In genomic region chr4:174873931-174874330, GRCh38 we compare ENCODE assay signal across 9 cellular contexts. TPM values are rescaled to one million over a fixed set of nuclear protein-coding genes. Genes with fewer than 3 reads are reported as not detected.
DNase-seq lines count a peak whose midpoint lies in the region; ATAC-seq and TF ChIP-seq lines count a peak whose summit lies in the region.
"Had no signal": no experiment of that assay in that cellular context is flagged by ENCODE, and none has a peak within 500 bp of the region (broad histone marks: within the 10 kb centered on the region; RNA-seq: fewer than 3 reads in every experiment).

No MANE protein-coding gene starts in this region.

- peaks cover 0 to 10% of the 10 kb centered on the region in 2 donors for H3K9me3 Mint-ChIP-seq in effector memory CD8-positive, alpha-beta T cell

- ATAC-seq in GM18907 (IDR thresholded peaks at IDR 0.05; ENCODE audit: unreplicated experiment) (peak; percentile 75), HG02973 (IDR thresholded peaks at IDR 0.05; ENCODE audit: unreplicated experiment) (no peak), esophagus mucosa (no peak)
- no peak for ATAC-seq in effector memory CD8-positive, alpha-beta T cell (replicated peaks)

- no peaks in the 10 kb centered on the region for H3K27me3 ChIP-seq in brain microvascular endothelial cell (replicated peaks)

- no peaks in the 10 kb centered on the region for H3K36me3 ChIP-seq in brain microvascular endothelial cell (replicated peaks)

- H3K27me3 Mint-ChIP-seq in effector memory CD8-positive, alpha-beta T cell, result no peaks in the 10 kb centered on the region

- in situ Hi-C loops in brain microvascular endothelial cell (cut with HindIII; ENCODE audit: low pct_ligation_motif_present, low sequenced_read_pairs), result no loop called here

- no peak overlapping the region for H3K4me3 ChIP-seq in brain microvascular endothelial cell (ENCODE audit: low read depth, low read length)
- H3K4me3 ChIP-seq: coronary artery had no signal

- DNase-seq in M059J (ENCODE audit: low read depth) (peak; percentile 33), brain microvascular endothelial cell (peak; percentile 33)
- no peak for DNase-seq in stimulated activated CD4-positive, alpha-beta T cell treated with anti-CD3 and anti-CD28 coated beads, Interleukin-2, amount 100 ng/mL, for 24 hours
- no peak for DNase-seq in effector memory CD8-positive, alpha-beta T cell

- peak; percentile 33 for TF ChIP-seq CTCF in C4-2B (conservative IDR thresholded peaks at IDR 0.05)
- TF ChIP-seq CTCF in brain microvascular endothelial cell (IDR thresholded peaks at IDR 0.05; ENCODE audit: low read depth, low read length, missing control alignments), result peak; percentile 56

- no peaks in the 10 kb centered on the region for H3K36me3 Mint-ChIP-seq in effector memory CD8-positive, alpha-beta T cell (ENCODE audit: insufficient read depth)

- H3K27ac ChIP-seq in C4-2B, result no peak overlapping the region
- H3K27ac ChIP-seq in brain microvascular endothelial cell, result no peak overlapping the region
- H3K27ac ChIP-seq: coronary artery had no signal

- no peaks in the 10 kb centered on the region for H3K4me1 Mint-ChIP-seq in effector memory CD8-positive, alpha-beta T cell (ENCODE audit: low read depth in 2 of 2)

- no peak overlapping the region for H3K27ac Mint-ChIP-seq in effector memory CD8-positive, alpha-beta T cell

- no peak overlapping the region for H3K4me3 Mint-ChIP-seq in effector memory CD8-positive, alpha-beta T cell

RNA-seq across cellular contexts. Expression of gene ADAM29, which starts 44.2 kb away (rescaled TPM):
- total RNA-seq in M059J (2014; rRNA removed; shearing (Covaris generic)), result 0.02 TPM in 1 of 2 replicates, not detected in the other
- not detected for total RNA-seq in esophagus mucosa

RNA-seq across cellular contexts. Expression of gene GLRA3, which starts 44.9 kb away (rescaled TPM):
- total RNA-seq in M059J (2014; rRNA removed; shearing (Covaris generic)), result not detected in 2 replicates
- total RNA-seq in esophagus mucosa, result not detected

Comparison
In these comparisons a context has a peak if more than half of its experiments do, and no peak if none do; other contexts are left out.
1. DNase-seq: peak in M059J (single experiment) and brain microvascular endothelial cell (single experiment); none in stimulated activated CD4-positive, alpha-beta T cell treated with anti-CD3 and anti-CD28 coated beads, Interleukin-2, amount 100 ng/mL, for 24 hours (0 of 2) and effector memory CD8-positive, alpha-beta T cell (0 of 3).